In genomic region chr19:9140159-9140874, GRCh38 we compare ENCODE assay signal across 1 cellular context.
TF ChIP-seq lines count a peak whose summit lies in the region.

TSS of gene ZNF317 (plus strand) at chr19:9140397. CDS start at chr19:9156017, 15,620 bp downstream.

TF ChIP-seq in K562, 482 proteins besides CTCF, POLR2A, EP300 and RAD21 (continued from another document and continues in another):
- TF ChIP-seq ZBTB5 (IDR thresholded peaks at IDR 0.05) (no peak), ZNF609 (CRISPR knock-in tag; IDR thresholded peaks at IDR 0.05; ENCODE audit: borderline replicate concordance) (no peak), ZNF263 (CRISPR knock-in tag; IDR thresholded peaks at IDR 0.05; ENCODE audit: borderline replicate concordance) (no peak), HSF4 (CRISPR knock-in tag; IDR thresholded peaks at IDR 0.05; ENCODE audit: borderline replicate concordance) (no peak), ZNF24 (IDR thresholded peaks at IDR 0.05) (no peak), PATZ1 (CRISPR knock-in tag; IDR thresholded peaks at IDR 0.05; ENCODE audit: borderline replicate concordance) (no peak), MBD2 (IDR thresholded peaks at IDR 0.05; ENCODE audit: borderline replicate concordance, low read depth) (peak; percentile 90), STAT5A (IDR thresholded peaks at IDR 0.05; ENCODE audit: borderline replicate concordance, low read length) (no peak), ZNF280A (IDR thresholded peaks at IDR 0.05; ENCODE audit: low read depth, partially characterized antibody) (no peak), ZBTB33 (CRISPR knock-in tag; IDR thresholded peaks at IDR 0.05) (no peak), CBX3 (IDR thresholded peaks at IDR 0.05; ENCODE audit: borderline replicate concordance in 1 of 2, low read length in 2 of 2) (no peak), ZNF316 (IDR thresholded peaks at IDR 0.05) (no peak), SMARCE1 (IDR thresholded peaks at IDR 0.05) (no peak), ATF4 (CRISPR knock-in tag; IDR thresholded peaks at IDR 0.05) (no peak), SUPT5H (IDR thresholded peaks at IDR 0.05) (peak; percentile 95), RBFOX2 (IDR thresholded peaks at IDR 0.05; ENCODE audit: low read depth, low read length) (peak; percentile 94), TBP (optimal IDR thresholded peaks at IDR 0.05; ENCODE audit: low read depth, low read length) (peak; percentile 85), KLF16 (IDR thresholded peaks at IDR 0.05) (no peak), MCM2 (IDR thresholded peaks at IDR 0.05; ENCODE audit: low read depth) (no peak), DMBX1 (CRISPR knock-in tag; IDR thresholded peaks at IDR 0.05; ENCODE audit: borderline replicate concordance) (no peak), ZNF133 (CRISPR knock-in tag; IDR thresholded peaks at IDR 0.05) (no peak), BHLHE40 (IDR thresholded peaks at IDR 0.05; ENCODE audit: low read length) (peak; percentile 19; the same call in 1 of the 2 replicates), HOXB6 (CRISPR knock-in tag; IDR thresholded peaks at IDR 0.05; ENCODE audit: borderline replicate concordance) (no peak), TAL1 (IDR thresholded peaks at IDR 0.05) (no peak), CAMTA2 (CRISPR knock-in tag; conservative IDR thresholded peaks at IDR 0.05) (no peak), TCF15 (CRISPR knock-in tag; IDR thresholded peaks at IDR 0.05) (no peak), ARID1B (IDR thresholded peaks at IDR 0.05) (no peak), ZNF175 (CRISPR knock-in tag; IDR thresholded peaks at IDR 0.05; ENCODE audit: low read depth) (no peak), ZC3H11A (IDR thresholded peaks at IDR 0.05; ENCODE audit: low read depth, low read length) (no peak), YBX1 (IDR thresholded peaks at IDR 0.05) (no peak), NR1H2 (CRISPR knock-in tag; IDR thresholded peaks at IDR 0.05) (no peak), CUX1 (CRISPR knock-in tag; IDR thresholded peaks at IDR 0.05) (no peak), NCOA1 (IDR thresholded peaks at IDR 0.05; ENCODE audit: low read depth) (no peak), ZNF3 (CRISPR knock-in tag; IDR thresholded peaks at IDR 0.05) (no peak), E2F3 (CRISPR knock-in tag; IDR thresholded peaks at IDR 0.05) (no peak), HMGXB4 (CRISPR knock-in tag; IDR thresholded peaks at IDR 0.05) (peak; percentile 63; the same call in 1 of the 2 replicates), NFRKB (IDR thresholded peaks at IDR 0.05; ENCODE audit: low read depth) (peak; percentile 91), CREB3L1 (IDR thresholded peaks at IDR 0.05; ENCODE audit: borderline replicate concordance, low read depth) (peak; percentile 89; the same call in 1 of the 2 replicates), HDAC1 (IDR thresholded peaks at IDR 0.05) (peak in 1 of 2 experiments; percentile 90; a peak in 2 of 4 replicates), ZFPM2 (CRISPR knock-in tag; IDR thresholded peaks at IDR 0.05) (no peak)
